1 cellular context compared by ENCODE assay signal in the genomic region with DNA sequence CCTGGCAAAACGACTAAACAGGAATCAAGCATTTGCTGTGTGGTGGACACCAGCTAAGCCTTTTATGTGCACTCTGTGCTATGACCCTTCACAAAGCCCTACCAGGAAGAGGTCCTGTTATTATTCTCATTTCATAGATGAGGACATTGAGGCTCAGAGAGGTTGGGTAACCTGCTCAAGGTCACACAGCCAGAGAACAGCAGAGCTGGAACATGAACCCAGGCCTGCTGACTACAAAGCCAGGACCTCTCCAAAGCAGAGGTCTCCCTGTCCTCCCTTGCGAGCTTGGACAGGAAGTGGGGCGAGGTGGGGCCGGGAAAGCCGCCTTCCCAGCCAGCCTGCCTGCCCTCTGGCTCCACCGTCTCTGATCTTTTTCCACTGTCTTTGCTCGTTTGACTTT.
A peak's percentile ranks its signal among the peaks of the same experiment; 100 is the strongest.
TF ChIP-seq lines count a peak whose summit lies in the region.

No MANE protein-coding gene starts in this region.

TF ChIP-seq in HepG2, 621 proteins besides CTCF, POLR2A, EP300 and RAD21:
- TF ChIP-seq, protein P1, sequence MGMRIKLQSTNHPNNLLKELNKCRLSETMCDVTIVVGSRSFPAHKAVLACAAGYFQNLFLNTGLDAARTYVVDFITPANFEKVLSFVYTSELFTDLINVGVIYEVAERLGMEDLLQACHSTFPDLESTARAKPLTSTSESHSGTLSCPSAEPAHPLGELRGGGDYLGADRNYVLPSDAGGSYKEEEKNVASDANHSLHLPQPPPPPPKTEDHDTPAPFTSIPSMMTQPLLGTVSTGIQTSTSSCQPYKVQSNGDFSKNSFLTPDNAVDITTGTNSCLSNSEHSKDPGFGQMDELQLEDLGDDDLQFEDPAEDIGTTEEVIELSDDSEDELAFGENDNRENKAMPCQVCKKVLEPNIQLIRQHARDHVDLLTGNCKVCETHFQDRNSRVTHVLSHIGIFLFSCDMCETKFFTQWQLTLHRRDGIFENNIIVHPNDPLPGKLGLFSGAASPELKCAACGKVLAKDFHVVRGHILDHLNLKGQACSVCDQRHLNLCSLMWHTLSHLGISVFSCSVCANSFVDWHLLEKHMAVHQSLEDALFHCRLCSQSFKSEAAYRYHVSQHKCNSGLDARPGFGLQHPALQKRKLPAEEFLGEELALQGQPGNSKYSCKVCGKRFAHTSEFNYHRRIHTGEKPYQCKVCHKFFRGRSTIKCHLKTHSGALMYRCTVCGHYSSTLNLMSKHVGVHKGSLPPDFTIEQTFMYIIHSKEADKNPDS (CRISPR knock-in tag; IDR thresholded peaks at IDR 0.05): no peak
- peak; percentile 97 for TF ChIP-seq ZNF768 (CRISPR knock-in tag; IDR thresholded peaks at IDR 0.05)
